12 cellular contexts compared by ENCODE assay signal in genomic region chr3:182913889-182914288, GRCh38.
DNase-seq lines count a peak whose midpoint lies in the region; ATAC-seq, FAIRE-seq and TF ChIP-seq lines count a peak whose summit lies in the region.
"Had no signal": no experiment of that assay in that cellular context is flagged by ENCODE, and none has a peak within 500 bp of the region (broad histone marks: within the 10 kb centered on the region; RNA-seq: fewer than 3 reads in every experiment).

No MANE protein-coding gene starts in this region.

- TF ChIP-seq EP300 in stomach (IDR thresholded peaks at IDR 0.05), result no peak

- ATAC-seq in HG03066 (IDR thresholded peaks at IDR 0.05; ENCODE audit: low read depth, unreplicated experiment), result peak; percentile 82

- H3K36me3 Mint-ChIP-seq in T-helper 1 cell treated with Interleukin-12 subunit alpha and Interleukin-12 subunit beta and Interleukin-4 antibody, amounts not matched to agents 30 μg/mL and 1 μg/mL, for 36 hours (ENCODE audit: low read depth), result peaks cover 19% of the 10 kb centered on the region

- H3K27ac ChIP-seq in right atrium auricular region, result no peak overlapping the region
- H3K27ac ChIP-seq in stomach, result no peak overlapping the region
- H3K27ac ChIP-seq: PC-9 had no signal

- peak; percentile 43 for DNase-seq in DMS153 treated with DMSO at 0.1 percent for 48 hours (lab: John Stamatoyannopoulos, UW; ENCODE audit: unreplicated experiment)
- peak; percentile 27 for DNase-seq in GM19239 (ENCODE audit: insufficient read length, low spot score)
- no peak for DNase-seq in right atrium auricular region (ENCODE audit: low spot score)
- no peak for DNase-seq in urothelium cell line (ENCODE audit: low spot score)
- DNase-seq in 8988T, result no peak
- no peak for DNase-seq in stomach
- DNase-seq: anterior cingulate cortex, GDM1 had no signal

- H3K4me3 ChIP-seq in right atrium auricular region, result no peak overlapping the region
- no peak overlapping the region for H3K4me3 ChIP-seq in stomach
- H3K4me3 ChIP-seq: lung, PC-9 had no signal

- H3K4me1 ChIP-seq in right atrium auricular region (peaks cover 0 to 6% of the 10 kb centered on the region in 2 donors), stomach (peaks cover 0 to 4% (median 0%) of the 10 kb centered on the region in 4 donors)

- TF ChIP-seq POLR2A in stomach (IDR thresholded peaks at IDR 0.05), result no peak

- 59 to 88% (median 80%) methylated on average over 4 of the region's 4 CpGs for WGBS in stomach, 5 donors

- FAIRE-seq in GM19239 (lab: Jason Lieb, UNC) (peak; percentile 79), urothelium cell line (lab: Jason Lieb, UNC) (no peak)

- H3K27ac Mint-ChIP-seq in T-helper 1 cell treated with Interleukin-12 subunit alpha and Interleukin-12 subunit beta and Interleukin-4 antibody, amounts not matched to agents 30 μg/mL and 1 μg/mL, for 36 hours, result peak overlapping the region; percentile 21

- no peaks in the 10 kb centered on the region for H3K27me3 Mint-ChIP-seq in T-helper 1 cell treated with Interleukin-12 subunit alpha and Interleukin-12 subunit beta and Interleukin-4 antibody, amounts not matched to agents 30 μg/mL and 1 μg/mL, for 36 hours (ENCODE audit: low read depth)

- H3K27me3 ChIP-seq in right atrium auricular region (no peaks in the 10 kb centered on the region), stomach (no peaks in the 10 kb centered on the region)

- H3K36me3 ChIP-seq in right atrium auricular region, result peaks cover 12% of the 10 kb centered on the region
- peaks cover 7 to 79% (median 54%) of the 10 kb centered on the region in 4 donors for H3K36me3 ChIP-seq in stomach

- no peak overlapping the region for H3K4me3 Mint-ChIP-seq in T-helper 1 cell treated with Interleukin-12 subunit alpha and Interleukin-12 subunit beta and Interleukin-4 antibody, amounts not matched to agents 30 μg/mL and 1 μg/mL, for 36 hours

- intact Hi-C loops in stomach (cut with DNase I; ENCODE audit: low total_unique reads), result no loop called here

- no peaks in the 10 kb centered on the region for H3K9me3 ChIP-seq in right atrium auricular region
- H3K9me3 ChIP-seq in stomach, result no peaks in the 10 kb centered on the region

- no peaks in the 10 kb centered on the region for H3K9me3 Mint-ChIP-seq in T-helper 1 cell treated with Interleukin-12 subunit alpha and Interleukin-12 subunit beta and Interleukin-4 antibody, amounts not matched to agents 30 μg/mL and 1 μg/mL, for 36 hours

- TF ChIP-seq CTCF in right atrium auricular region (IDR thresholded peaks at IDR 0.05) (no peak), stomach (IDR thresholded peaks at IDR 0.05) (no peak)

- H3K4me1 Mint-ChIP-seq in T-helper 1 cell treated with Interleukin-12 subunit alpha and Interleukin-12 subunit beta and Interleukin-4 antibody, amounts not matched to agents 30 μg/mL and 1 μg/mL, for 36 hours (ENCODE audit: low read depth), result peaks cover 44% of the 10 kb centered on the region

Comparison
In these comparisons a context has a peak if more than half of its experiments do, and no peak if none do; other contexts are left out.
1. DNase-seq: peak in DMS153 treated with DMSO at 0.1 percent for 48 hours (single experiment) and GM19239 (single experiment); none in right atrium auricular region (single experiment), urothelium cell line (single experiment), 8988T (single experiment) and stomach (single experiment).